Comparison of ENCODE assay signal across 8 cellular contexts in genomic region chr10:71216751-71217265, GRCh38. TPM values are rescaled to one million over a fixed set of nuclear protein-coding genes. Genes with fewer than 3 reads are reported as not detected.
DNase-seq lines count a peak whose midpoint lies in the region; ATAC-seq and TF ChIP-seq lines count a peak whose summit lies in the region.

No MANE protein-coding gene starts in this region.

- H2AFZ ChIP-seq in mesenchymal stem cell (ENCODE audit: low read depth, low read length), result no peak overlapping the region

- H3K4me3 Mint-ChIP-seq in central memory CD8-positive, alpha-beta T cell, result peak overlapping the region; percentile 80

- H4K8ac ChIP-seq in mesenchymal stem cell (ENCODE audit: low read length), result peak overlapping the region; percentile 70

- H2BK15ac ChIP-seq in mesenchymal stem cell (ENCODE audit: low read depth, poor library complexity, severe bottlenecking), result peak overlapping the region; percentile 80

- peaks cover 41% of the 10 kb centered on the region for H3K27me3 Mint-ChIP-seq in central memory CD8-positive, alpha-beta T cell

- peak overlapping the region; percentile 79 for H3K4me2 ChIP-seq in mesenchymal stem cell (ENCODE audit: low read length, poor library complexity, severe bottlenecking)

- H3K14ac ChIP-seq in mesenchymal stem cell (ENCODE audit: low read length in 2 of 2), result peak overlapping the region in 1 of 2 experiments; percentile 67

- H3K4me3 ChIP-seq in right atrium auricular region (peak overlapping the region; percentile 42 to 64), mesenchymal stem cell (ENCODE audit: insufficient read depth in 1 of 2, low read depth in 1 of 2, low read length in 2 of 2) (peak overlapping the region in 1 of 2 experiments; percentile 75), uterus (peak overlapping the region; percentile 45 to 51)

- DNase-seq in right atrium auricular region (ENCODE audit: low spot score), result no peak
- no peak for DNase-seq in Right ventricle myocardium superior
- DNase-seq in central memory CD8-positive, alpha-beta T cell (ENCODE audit: low spot score in 2 of 2), result no peak
- DNase-seq in mesenchymal stem cell, result peak; percentile 64
- DNase-seq in uterus, result peak in 1 of 2 donors; percentile 26
- DNase-seq in NCI-H345 treated with DMSO at 0.1 percent for 48 hours (lab: John Stamatoyannopoulos, UW; ENCODE audit: unreplicated experiment), result no peak

- H2BK12ac ChIP-seq in mesenchymal stem cell (ENCODE audit: low read length in 2 of 2), result peak overlapping the region; percentile 12 to 77

- H3K23ac ChIP-seq in mesenchymal stem cell (ENCODE audit: low read length in 2 of 2), result no peak overlapping the region

- peaks cover 13% of the 10 kb centered on the region for H3K4me1 Mint-ChIP-seq in central memory CD8-positive, alpha-beta T cell

- WGBS in mesenchymal stem cell, result 25% methylated on average over 3 of the region's 8 CpGs

- H3K4ac ChIP-seq in mesenchymal stem cell (ENCODE audit: low read depth in 1 of 2, low read length in 2 of 2), result peak overlapping the region; percentile 3 to 80

- peak overlapping the region; percentile 88 for H4K91ac ChIP-seq in mesenchymal stem cell (ENCODE audit: low read length)

- H3K4me1 ChIP-seq in right atrium auricular region (peaks cover 0 to 83% of the 10 kb centered on the region in 2 donors), mesenchymal stem cell (ENCODE audit: control insufficient read depth, insufficient read depth, low read depth, low read length) (peaks cover 30% of the 10 kb centered on the region), uterus (no peaks in the 10 kb centered on the region)

- TF ChIP-seq POLR2A in uterus (IDR thresholded peaks at IDR 0.05), result no peak

- peak overlapping the region; percentile 50 to 95 for H3K18ac ChIP-seq in mesenchymal stem cell (ENCODE audit: low read depth in 1 of 2, low read length in 2 of 2)

- no peaks in the 10 kb centered on the region for H3K9me3 ChIP-seq in right atrium auricular region
- H3K9me3 ChIP-seq in mesenchymal stem cell (ENCODE audit: control insufficient read depth, low read length), result no peaks in the 10 kb centered on the region
- H3K9me3 ChIP-seq in uterus, result no peaks in the 10 kb centered on the region

- peak overlapping the region; percentile 75 for H2BK120ac ChIP-seq in mesenchymal stem cell (ENCODE audit: low read depth, low read length)

- no peaks in the 10 kb centered on the region for H3K79me1 ChIP-seq in mesenchymal stem cell (replicated peaks; ENCODE audit: low read length, poor library complexity, severe bottlenecking)

- peaks cover 2% of the 10 kb centered on the region for H3K36me3 Mint-ChIP-seq in central memory CD8-positive, alpha-beta T cell (ENCODE audit: insufficient read depth)

- no peak for ATAC-seq in Right ventricle myocardium superior (ENCODE audit: poor library complexity)
- no peak for ATAC-seq in central memory CD8-positive, alpha-beta T cell (replicated peaks; ENCODE audit: extremely low read depth, poor library complexity, severe bottlenecking)
- no peak for ATAC-seq in GM18511 (IDR thresholded peaks at IDR 0.05; ENCODE audit: unreplicated experiment)
- no peak for ATAC-seq in HG02840 (IDR thresholded peaks at IDR 0.05; ENCODE audit: low FRiP score, unreplicated experiment)

- intact Hi-C loops in Right ventricle myocardium superior (cut with DNase I) (no loop called here), uterus (cut with DNase I; ENCODE audit: low total_unique reads) (loop anchor here (10.0 kb wide), 1 partner anchor 48 kb away; no protein-coding TSS in a partner anchor)

- H3K27ac Mint-ChIP-seq in central memory CD8-positive, alpha-beta T cell (ENCODE audit: low read depth), result no peak overlapping the region

- H3K9me3 Mint-ChIP-seq in central memory CD8-positive, alpha-beta T cell, result no peaks in the 10 kb centered on the region

- H3K36me3 ChIP-seq in right atrium auricular region (no peaks in the 10 kb centered on the region), mesenchymal stem cell (ENCODE audit: control insufficient read depth in 1 of 2, insufficient read depth in 2 of 2, low read depth in 1 of 2, low read length in 2 of 2) (no peaks in the 10 kb centered on the region), uterus (no peaks in the 10 kb centered on the region)

- H3K9ac ChIP-seq in mesenchymal stem cell (ENCODE audit: low read length), result peak overlapping the region; percentile 89

- no peak overlapping the region for H2BK5ac ChIP-seq in mesenchymal stem cell (ENCODE audit: low read depth, low read length, poor library complexity, severe bottlenecking)

- H3K27me3 ChIP-seq in right atrium auricular region (no peaks in the 10 kb centered on the region), mesenchymal stem cell (ENCODE audit: control insufficient read depth in 1 of 2, insufficient read depth in 1 of 2, low read length in 2 of 2) (peaks cover under 1 to 84% of the 10 kb centered on the region in 2 experiments), uterus (no peaks in the 10 kb centered on the region)

- TF ChIP-seq CTCF in right atrium auricular region (IDR thresholded peaks at IDR 0.05) (no peak), uterus (IDR thresholded peaks at IDR 0.05) (no peak)

- no peak overlapping the region for H2AK5ac ChIP-seq in mesenchymal stem cell (ENCODE audit: low read length, severe bottlenecking)

- peak overlapping the region; percentile 80 to 83 for H3K27ac ChIP-seq in right atrium auricular region
- H3K27ac ChIP-seq in mesenchymal stem cell (ENCODE audit: low read length, poor library complexity, severe bottlenecking), result no peak overlapping the region
- peak overlapping the region; percentile 33 to 76 for H3K27ac ChIP-seq in uterus

RNA-seq across cellular contexts. Expression of gene UNC5B, which starts 4.4 kb away (rescaled TPM):
- 10 to 100 TPM; 10.9 to 29.2 TPM for total RNA-seq in right atrium auricular region
- 12.2 TPM for total RNA-seq in Right ventricle myocardium superior
- polyA plus RNA-seq in mesenchymal stem cell (2013, experiment 1 of 2), result 40.6 TPM
- 38.6 TPM for polyA plus RNA-seq in mesenchymal stem cell (2013, experiment 2 of 2)
- total RNA-seq in uterus, result 10 to 100 TPM in 3 of 4 donors, 1 to 10 TPM in 1; 5.3 to 26.6 (median 17.7) TPM
